In genomic region chr3:18841422-18842343, GRCh38 we compare ENCODE assay signal across 22 cellular contexts.
"Had no signal": no experiment of that assay in that cellular context is flagged by ENCODE, and none has a peak within 500 bp of the region (broad histone marks: within the 10 kb centered on the region; RNA-seq: fewer than 3 reads in every experiment).

No MANE protein-coding gene starts in this region.

- H3K9ac ChIP-seq: neural progenitor cell had no signal

- DNase-seq: colonic mucosa; dermis blood vessel endothelial cell; erythroblast; foreskin fibroblast; immature natural killer cell; kidney; left cardiac atrium; left ventricle myocardium inferior; lower lobe of right lung; mesenchymal stem cell; midbrain; nucleus accumbens; ovary; sigmoid colon; stimulated activated CD4-positive, alpha-beta T cell treated with anti-CD3 and anti-CD28 coated beads, Interleukin-4, amount 100 ng/mL, for 24 hours; transverse colon had no signal

- H3K9me3 ChIP-seq: colonic mucosa, left ventricle myocardium inferior, lower lobe of right lung, ovary, right atrium auricular region, sigmoid colon, transverse colon had no signal

- H3K4me3 Mint-ChIP-seq: immature natural killer cell; natural killer cell treated with Interleukin-12 subunit alpha and Interleukin-12 subunit beta and Interleukin-15 and Interleukin-18, amount 100 ng/mL, for 72 hours; neural progenitor cell; stimulated activated memory B cell treated with anti-CD40 and anti-IgM and Interleukin-4, amounts not matched to agents 10 μg/mL and 1 μg/mL and 100 μg/mL, for 72 hours; stimulated activated naive CD8-positive, alpha-beta T cell treated with anti-CD3 and anti-CD28 coated beads, Interleukin-15, Interleukin-2, amounts not matched to agents 100 ng/mL and 50 ng/mL, for 24 hours had no signal

- H3K4me1 ChIP-seq: colonic mucosa, left ventricle myocardium inferior, lower lobe of right lung, neural progenitor cell, right atrium auricular region, transverse colon had no signal

- H3K9me3 Mint-ChIP-seq: immature natural killer cell; natural killer cell treated with Interleukin-12 subunit alpha and Interleukin-12 subunit beta and Interleukin-15 and Interleukin-18, amount 100 ng/mL, for 72 hours; neural progenitor cell; stimulated activated naive CD8-positive, alpha-beta T cell treated with anti-CD3 and anti-CD28 coated beads, Interleukin-15, Interleukin-2, amounts not matched to agents 100 ng/mL and 50 ng/mL, for 24 hours had no signal

- H3K27me3 ChIP-seq: colonic mucosa, neural progenitor cell, ovary, right atrium auricular region, sigmoid colon, transverse colon had no signal

- H3K27me3 Mint-ChIP-seq: stimulated activated memory B cell treated with anti-CD40 and anti-IgM and Interleukin-4, amounts not matched to agents 10 μg/mL and 1 μg/mL and 100 μg/mL, for 72 hours; stimulated activated naive CD8-positive, alpha-beta T cell treated with anti-CD3 and anti-CD28 coated beads, Interleukin-15, Interleukin-2, amounts not matched to agents 100 ng/mL and 50 ng/mL, for 24 hours had no signal

- H3K27ac ChIP-seq: colonic mucosa, left ventricle myocardium inferior, lower lobe of right lung, neural progenitor cell, ovary, right atrium auricular region, sigmoid colon, transverse colon had no signal

- H3K36me3 Mint-ChIP-seq: immature natural killer cell; natural killer cell treated with Interleukin-12 subunit alpha and Interleukin-12 subunit beta and Interleukin-15 and Interleukin-18, amount 100 ng/mL, for 72 hours; neural progenitor cell; stimulated activated memory B cell treated with anti-CD40 and anti-IgM and Interleukin-4, amounts not matched to agents 10 μg/mL and 1 μg/mL and 100 μg/mL, for 72 hours had no signal

- H3K4me1 Mint-ChIP-seq: immature natural killer cell, neural progenitor cell had no signal

- H3K4me2 ChIP-seq: neural progenitor cell, smooth muscle cell had no signal

- H2AFZ ChIP-seq: neural progenitor cell had no signal

- H3K36me3 ChIP-seq: colonic mucosa, left ventricle myocardium inferior, lower lobe of right lung, neural progenitor cell, ovary, right atrium auricular region, sigmoid colon, transverse colon had no signal

- H3K27ac Mint-ChIP-seq: immature natural killer cell; natural killer cell treated with Interleukin-12 subunit alpha and Interleukin-12 subunit beta and Interleukin-15 and Interleukin-18, amount 100 ng/mL, for 72 hours; neural progenitor cell; stimulated activated memory B cell treated with anti-CD40 and anti-IgM and Interleukin-4, amounts not matched to agents 10 μg/mL and 1 μg/mL and 100 μg/mL, for 72 hours; stimulated activated naive CD8-positive, alpha-beta T cell treated with anti-CD3 and anti-CD28 coated beads, Interleukin-15, Interleukin-2, amounts not matched to agents 100 ng/mL and 50 ng/mL, for 24 hours had no signal

- H3K4me3 ChIP-seq: colonic mucosa, left ventricle myocardium inferior, lower lobe of right lung, neural progenitor cell, ovary, right atrium auricular region, sigmoid colon, smooth muscle cell, transverse colon had no signal
